Comparison of ENCODE assay signal across 10 cellular contexts in genomic region chr2:48531141-48531648, GRCh38. TPM values are rescaled to one million over a fixed set of nuclear protein-coding genes. Genes with fewer than 3 reads are reported as not detected.
A peak's percentile ranks its signal among the peaks of the same experiment; 100 is the strongest.
DNase-seq lines count a peak whose midpoint lies in the region; ATAC-seq, FAIRE-seq and TF ChIP-seq lines count a peak whose summit lies in the region.
"Had no signal": no experiment of that assay in that cellular context is flagged by ENCODE, and none has a peak within 500 bp of the region (broad histone marks: within the 10 kb centered on the region; RNA-seq: fewer than 3 reads in every experiment).

No MANE protein-coding gene starts in this region.

- TF ChIP-seq POLR2A in A549 (IDR thresholded peaks at IDR 0.05; ENCODE audit: low read length), result no peak

- TF ChIP-seq RAD21 in A549 (conservative IDR thresholded peaks at IDR 0.05 in 1 of 2, IDR thresholded peaks at IDR 0.05 in 1 of 2), result no peak

- H4K20me1 ChIP-seq in PC-9 (ENCODE audit: insufficient read depth), result no peaks in the 10 kb centered on the region

- TF ChIP-seq EP300 in A549 (IDR thresholded peaks at IDR 0.05), result no peak

- BruUV-seq in PC-9 (replicated peaks; lab: Mats Ljungman, UMichigan), result no TSS peak

- peaks cover 30% of the 10 kb centered on the region for H3K4me1 Mint-ChIP-seq in HFFc6 (ENCODE audit: low read depth)

- H3K9me3 Mint-ChIP-seq in HFFc6, result no peaks in the 10 kb centered on the region
- H3K9me3 Mint-ChIP-seq: dendritic cell treated with granulocyte-macrophage colony-stimulating factor and Interleukin-4, amounts not matched to agents 40 ng/mL and 50 ng/mL, for 4 days had no signal

- H3K4me1 ChIP-seq in A549 (peaks cover 9% of the 10 kb centered on the region; the same call in 1 of the 3 replicates), adipocyte (ENCODE audit: control insufficient read depth, insufficient read depth, low read length) (peaks cover 10% of the 10 kb centered on the region), PC-9 (replicated peaks; ENCODE audit: insufficient read depth) (no peaks in the 10 kb centered on the region)

- H3K4me3 Mint-ChIP-seq in HFFc6, result peak overlapping the region; percentile 87

- ATAC-seq in A549 (no peak), sciatic nerve (peak; percentile 63), GM21576 (IDR thresholded peaks at IDR 0.05; ENCODE audit: unreplicated experiment) (no peak)

- DNase-seq in A549 (ENCODE audit: low read depth in 1 of 2, low spot score in 1 of 2) (no peak), HFFc6 (peak; percentile 91), adipocyte (ENCODE audit: low read depth) (peak; percentile 91), hippocampal formation (lab: John Stamatoyannopoulos, UW) (peak; percentile 3 to 29), sciatic nerve (ENCODE audit: low spot score) (no peak), GM19239 (ENCODE audit: insufficient read length, low spot score) (no peak), PC-9 (no peak)

- peak overlapping the region; percentile 90; the same call in 1 of the 3 replicates for H3K4me2 ChIP-seq in A549
- no peak overlapping the region for H3K4me2 ChIP-seq in PC-9

- peak overlapping the region; percentile 95 for H3K9ac ChIP-seq in adipocyte (ENCODE audit: low read length)

- no peaks in the 10 kb centered on the region for H3K9me2 ChIP-seq in PC-9 (ENCODE audit: insufficient read depth)

- no peaks in the 10 kb centered on the region for H3K79me2 ChIP-seq in PC-9 (ENCODE audit: low read depth)

- no peak overlapping the region for H2AFZ ChIP-seq in PC-9

- 89% methylated on average over 6 of the region's 6 CpGs for WGBS in A549 (ENCODE audit: missing lambda C conversion rate)

- peak overlapping the region; percentile 72 for H3K27ac Mint-ChIP-seq in HFFc6

- CTCF ChIA-PET in A549 (lab: Yijun Ruan, JAX) (interaction anchor here (0.9 to 1.4 kb wide), 2 partner anchors 9 to 56 kb away, joined by 3 to 5 read pairs; no protein-coding TSS in a partner anchor), PC-9 (lab: Charles Lee) (no interaction called here)

- POLR2A ChIA-PET in A549 (lab: Yijun Ruan, JAX) (no interaction called here), PC-9 (lab: Charles Lee; ENCODE audit: unreplicated experiment) (interaction anchor here (0.6 kb wide), 1 partner anchor 1487 kb away, joined by 4 read pairs; no protein-coding TSS in a partner anchor)

- H3K9me3 ChIP-seq in A549 (no peaks in the 10 kb centered on the region), adipocyte (ENCODE audit: control insufficient read depth, low read length) (no peaks in the 10 kb centered on the region), PC-9 (ENCODE audit: insufficient read depth, low read depth) (no peaks in the 10 kb centered on the region)

- H3K4me3 ChIP-seq in A549, result no peak overlapping the region
- H3K4me3 ChIP-seq in adipocyte (ENCODE audit: low read length), result peak overlapping the region; percentile 87
- H3K4me3 ChIP-seq in PC-9, result no peak overlapping the region

- H3K27me3 Mint-ChIP-seq in HFFc6 (ENCODE audit: insufficient read depth), result no peaks in the 10 kb centered on the region

- H3K36me3 Mint-ChIP-seq in HFFc6 (ENCODE audit: low read depth), result no peaks in the 10 kb centered on the region

- H3K36me3 ChIP-seq in adipocyte (ENCODE audit: control insufficient read depth, insufficient read depth, low read length, severe bottlenecking), result no peaks in the 10 kb centered on the region
- H3K36me3 ChIP-seq in PC-9 (ENCODE audit: low read depth), result no peaks in the 10 kb centered on the region

- intact Hi-C loops in sciatic nerve (cut with DNase I) (no loop called here), PC-9 (cut with micrococcal nuclease; ENCODE audit: unreplicated experiment) (no loop called here)

- no peaks in the 10 kb centered on the region for H3F3A ChIP-seq in PC-9 (ENCODE audit: insufficient read depth, low read depth)

- H3K27ac ChIP-seq in A549, result no peak overlapping the region
- no peak overlapping the region for H3K27ac ChIP-seq in PC-9

- TF ChIP-seq CTCF in A549 (IDR thresholded peaks at IDR 0.05) (no peak), HFFc6 (IDR thresholded peaks at IDR 0.05) (no peak), PC-9 (conservative IDR thresholded peaks at IDR 0.05) (no peak)

- FAIRE-seq in A549 (lab: Jason Lieb, UNC), result no peak
- FAIRE-seq in GM19239 (lab: Jason Lieb, UNC), result no peak
- FAIRE-seq: GM18507 had no signal

- H3K27me3 ChIP-seq in adipocyte (replicated peaks; ENCODE audit: control insufficient read depth, insufficient read depth, low read length), result no peaks in the 10 kb centered on the region
- no peaks in the 10 kb centered on the region for H3K27me3 ChIP-seq in PC-9 (ENCODE audit: insufficient read depth, low read depth)

TF ChIP-seq in A549, 52 proteins besides CTCF, POLR2A, EP300 and RAD21 (continues in another document):
- no peak for TF ChIP-seq CHD2 (IDR thresholded peaks at IDR 0.05; ENCODE audit: low read length, partially characterized antibody)
- no peak for TF ChIP-seq NR3C1 (IDR thresholded peaks at IDR 0.05)
- no peak for TF ChIP-seq CHD4 (IDR thresholded peaks at IDR 0.05; ENCODE audit: borderline replicate concordance)
- TF ChIP-seq JUN (IDR thresholded peaks at IDR 0.05), result no peak
- TF ChIP-seq HEYL (CRISPR knock-in tag; IDR thresholded peaks at IDR 0.05), result no peak
- TF ChIP-seq FOSL2 (IDR thresholded peaks at IDR 0.05), result no peak
- TF ChIP-seq FOSL2 (CRISPR knock-in tag; IDR thresholded peaks at IDR 0.05), result no peak
- TF ChIP-seq RFX5 (IDR thresholded peaks at IDR 0.05), result no peak
- TF ChIP-seq USF2 (IDR thresholded peaks at IDR 0.05), result no peak
- no peak for TF ChIP-seq ESRRA (IDR thresholded peaks at IDR 0.05; ENCODE audit: borderline replicate concordance, low read length)
- TF ChIP-seq REST (IDR thresholded peaks at IDR 0.05), result no peak
- TF ChIP-seq HOXA7 (CRISPR knock-in tag; IDR thresholded peaks at IDR 0.05), result no peak
- TF ChIP-seq CBX8 (IDR thresholded peaks at IDR 0.05), result no peak
- no peak for TF ChIP-seq PHF8 (IDR thresholded peaks at IDR 0.05; ENCODE audit: borderline replicate concordance, low read depth)
- no peak for TF ChIP-seq MAX (IDR thresholded peaks at IDR 0.05)
- no peak for TF ChIP-seq RNF2 (IDR thresholded peaks at IDR 0.05; ENCODE audit: borderline replicate concordance, low read depth)
- no peak for TF ChIP-seq HMGXB4 (CRISPR knock-in tag; IDR thresholded peaks at IDR 0.05; ENCODE audit: borderline replicate concordance)
- TF ChIP-seq MAZ (IDR thresholded peaks at IDR 0.05; ENCODE audit: borderline replicate concordance, low read depth, low read length), result no peak

RNA-seq across cellular contexts. Expression of gene STON1, which starts 1.2 kb away (rescaled TPM):
- 1.0 and 1.2 TPM in 2 replicates for polyA plus RNA-seq in A549 (2011; rRNA removed)
- polyA plus RNA-seq in A549 (2012; cell fraction: cytosol; rRNA removed), result 0.16 and 0.25 TPM in 2 replicates
- polyA plus RNA-seq in A549 (2012; cell fraction: nucleus; rRNA removed), result 1.2 and 1.3 TPM in 2 replicates
- 0.55 to 0.88 TPM (median 0.86 TPM) in 3 replicates for polyA plus RNA-seq in A549 (2017; fragmentation: RNase III; extraction: RNeasy Plus Mini Kit Qiagen cat#74134 plus additional on column Dnase treatment)
- 0.66 and 0.92 TPM in 2 replicates for polyA minus RNA-seq in A549 (2011; rRNA and poly(A)+ RNA removed)
- total RNA-seq in HFFc6 (2021; fragmentation: NEBNext Ultra II Directional; extraction: Animal tissue kit (Norgen Biotek cat#: 25700)), result 1 to 10 TPM; 1.3 to 4.3 (median 3.1) TPM
- total RNA-seq in sciatic nerve, result 55.3 TPM
- total RNA-seq in PC-9 (2021), result 1.4 and 1.7 TPM in 2 replicates

Comparison
In these comparisons a context has a peak if more than half of its experiments do, and no peak if none do; other contexts are left out.
1. DNase-seq: peak in HFFc6 (single experiment), adipocyte (single experiment) and hippocampal formation (2 of 2); none in A549 (0 of 2), sciatic nerve (single experiment), GM19239 (single experiment) and PC-9 (0 of 2).
2. RNA of gene STON1, which starts 1.2 kb away (total RNA-seq): 55.3 TPM in sciatic nerve (single experiment); 1.3 to 4.3 TPM in HFFc6 and 1.4 to 1.7 TPM in PC-9; every median in the first group is over 10 times any median in the second.